Comparison of ENCODE assay signal across 17 cellular contexts in the genomic region with DNA sequence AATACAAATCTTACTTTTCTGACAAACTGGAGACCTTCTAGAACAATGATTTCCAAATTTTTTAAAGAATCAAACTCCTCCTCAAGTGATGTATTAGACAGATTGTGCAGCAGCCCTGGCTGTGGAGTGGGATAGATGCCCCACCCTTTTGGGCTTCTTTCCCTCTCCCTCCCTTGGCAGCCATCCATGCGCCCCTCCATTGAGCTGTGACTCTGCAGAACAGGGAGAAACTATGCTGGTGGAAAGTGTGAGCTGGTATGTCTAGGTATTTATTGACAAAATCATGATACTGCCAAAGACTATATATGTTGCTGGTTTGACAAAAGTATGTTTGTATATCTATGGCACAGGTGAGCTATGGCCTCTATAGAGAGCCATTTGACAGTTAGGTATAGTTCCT.
"Had no signal": no experiment of that assay in that cellular context is flagged by ENCODE, and none has a peak within 500 bp of the region (broad histone marks: within the 10 kb centered on the region; RNA-seq: fewer than 3 reads in every experiment).

No MANE protein-coding gene starts in this region.

- FAIRE-seq: endothelial cell of umbilical vein had no signal

- H3K27me3 Mint-ChIP-seq: naive B cell; stimulated activated naive B cell treated with anti-CD40 and anti-IgM and Interleukin-4, amounts not matched to agents 10 μg/mL and 1 μg/mL and 100 μg/mL, for 72 hours; stimulated activated naive CD8-positive, alpha-beta T cell treated with anti-CD3 and anti-CD28 coated beads, Interleukin-15, amount 100 ng/mL, for 72 hours had no signal

- H3K9me3 Mint-ChIP-seq: endodermal cell; naive B cell; nephron progenitor cell; stimulated activated naive B cell treated with anti-CD40 and anti-IgM and Interleukin-4, amounts not matched to agents 10 μg/mL and 1 μg/mL and 100 μg/mL, for 72 hours; stimulated activated naive CD8-positive, alpha-beta T cell treated with anti-CD3 and anti-CD28 coated beads, Interleukin-15, amount 100 ng/mL, for 72 hours had no signal

- H3K4me1 Mint-ChIP-seq: endodermal cell; naive B cell; stimulated activated naive B cell treated with anti-CD40 and anti-IgM and Interleukin-4, amounts not matched to agents 10 μg/mL and 1 μg/mL and 100 μg/mL, for 72 hours; stimulated activated naive CD8-positive, alpha-beta T cell treated with anti-CD3 and anti-CD28 coated beads, Interleukin-15, amount 100 ng/mL, for 72 hours had no signal

- H3K27ac Mint-ChIP-seq: endodermal cell, nephron progenitor cell had no signal

- DNase-seq: effector CD4-positive, alpha-beta T cell; endodermal cell; foreskin keratinocyte; head of caudate nucleus; mesendoderm; naive B cell; nephron progenitor cell; psoas muscle; spleen; stimulated activated CD4-positive, alpha-beta T cell treated with anti-CD3 and anti-CD28 coated beads, Interleukin-15, amount 100 ng/mL, for 24 hours; stimulated activated CD4-positive, alpha-beta T cell treated with anti-CD3 and anti-CD28 coated beads, Interleukin-1b, Interleukin-23, amount 100 ng/mL, for 48 hours; stimulated activated CD4-positive, alpha-beta T cell treated with anti-CD3 and anti-CD28 coated beads, Interleukin-4, amount 100 ng/mL, for 24 hours; stimulated activated naive B cell treated with anti-CD40 and anti-IgM and Interleukin-4, amounts not matched to agents 10 μg/mL and 1 μg/mL and 100 μg/mL, for 72 hours; stimulated activated naive CD8-positive, alpha-beta T cell treated with anti-CD3 and anti-CD28 coated beads, Interleukin-15, amount 100 ng/mL, for 72 hours; testis; transverse colon had no signal

- H3K36me3 Mint-ChIP-seq: naive B cell had no signal

- H3K4me3 Mint-ChIP-seq: endodermal cell; naive B cell; nephron progenitor cell; stimulated activated naive B cell treated with anti-CD40 and anti-IgM and Interleukin-4, amounts not matched to agents 10 μg/mL and 1 μg/mL and 100 μg/mL, for 72 hours; stimulated activated naive CD8-positive, alpha-beta T cell treated with anti-CD3 and anti-CD28 coated beads, Interleukin-15, amount 100 ng/mL, for 72 hours had no signal
